9 cellular contexts compared by ENCODE assay signal in genomic region chr19:41753936-41754529, GRCh38. TPM values are rescaled to one million over a fixed set of nuclear protein-coding genes. Genes with fewer than 3 reads are reported as not detected.
DNase-seq lines count a peak whose midpoint lies in the region; ATAC-seq, FAIRE-seq and TF ChIP-seq lines count a peak whose summit lies in the region.
"Had no signal": no experiment of that assay in that cellular context is flagged by ENCODE, and none has a peak within 500 bp of the region (broad histone marks: within the 10 kb centered on the region; RNA-seq: fewer than 3 reads in every experiment).

No MANE protein-coding gene starts in this region.

- peaks cover 14% of the 10 kb centered on the region for H3K4me1 Mint-ChIP-seq in T-helper 17 cell

- H3K9me3 ChIP-seq in T-helper 17 cell (ENCODE audit: control insufficient read depth, low read length, poor library complexity, severe bottlenecking) (no peaks in the 10 kb centered on the region), adrenal gland (replicated peaks in 1 of 3) (no peaks in the 10 kb centered on the region), keratinocyte (ENCODE audit: control insufficient read depth, low read depth, low read length) (no peaks in the 10 kb centered on the region)

- no peak overlapping the region for H2AFZ ChIP-seq in keratinocyte (ENCODE audit: control insufficient read depth, low read length)

- H3K27ac ChIP-seq in adrenal gland (no peak overlapping the region), keratinocyte (ENCODE audit: control insufficient read depth, insufficient read depth, low read length) (no peak overlapping the region)

- H3K4me2 ChIP-seq in keratinocyte (ENCODE audit: control insufficient read depth, extremely low read depth, insufficient read depth, low read depth, low read length): no peak overlapping the region

- dilution Hi-C loops in keratinocyte (cut with MboI; ENCODE audit: extremely low pct_ligation_motif_present, low sequenced_read_pairs): no loop called here

- peak; percentile 94 for ATAC-seq in T-helper 17 cell
- no peak for ATAC-seq in HG03457 (IDR thresholded peaks at IDR 0.05; ENCODE audit: unreplicated experiment)
- no peak for ATAC-seq in HG03469 (IDR thresholded peaks at IDR 0.05; ENCODE audit: unreplicated experiment)

- no peaks in the 10 kb centered on the region for H3K4me1 ChIP-seq in adrenal gland (replicated peaks in 1 of 2)
- no peaks in the 10 kb centered on the region for H3K4me1 ChIP-seq in keratinocyte (ENCODE audit: control insufficient read depth, extremely low read depth, insufficient read depth, low read length)

- no peaks in the 10 kb centered on the region for H3K9me1 ChIP-seq in keratinocyte (ENCODE audit: control insufficient read depth, extremely low read depth, insufficient read depth, low read length)

- TF ChIP-seq CTCF in adrenal gland (IDR thresholded peaks at IDR 0.05): peak; percentile 38 to 61 (median 45)
- TF ChIP-seq CTCF in keratinocyte (optimal IDR thresholded peaks at IDR 0.05 in 1 of 3, IDR thresholded peaks at IDR 0.05 in 1 of 3, conservative IDR thresholded peaks at IDR 0.05 in 1 of 3; ENCODE audit: extremely low read depth in 1 of 3, insufficient read depth in 2 of 3, low read length in 3 of 3): peak; percentile 5 to 78 (median 77)

- peaks cover 67% of the 10 kb centered on the region for H3K27me3 Mint-ChIP-seq in T-helper 17 cell

- no peak for TF ChIP-seq POLR2A in adrenal gland (IDR thresholded peaks at IDR 0.05)

- WGBS in adrenal gland, 4 donors: 8 to 13% (median 11%) methylated on average over 4 of the region's 4 CpGs

- peak overlapping the region; percentile 61 for H3K27ac Mint-ChIP-seq in T-helper 17 cell

- DNase-seq in DMS53 (lab: John Stamatoyannopoulos, UW): peak; percentile 73
- DNase-seq in Kasumi-1 (lab: John Stamatoyannopoulos, UW): peak; percentile 34 to 50
- peak; percentile 26 to 63 (median 38) for DNase-seq in T-helper 17 cell
- peak; percentile 22 to 62 (median 42) for DNase-seq in adrenal gland
- DNase-seq in keratinocyte (ENCODE audit: low read depth, low spot score): no peak
- DNase-seq in stimulated activated CD4-positive, alpha-beta T cell treated with anti-CD3 and anti-CD28 coated beads, Interleukin-4, amount 100 ng/mL, for 48 hours (ENCODE audit: low read depth in 2 of 2): peak; percentile 62 to 65

- no peak overlapping the region for H3K4me3 ChIP-seq in adrenal gland
- no peak overlapping the region for H3K4me3 ChIP-seq in keratinocyte (ENCODE audit: control insufficient read depth in 2 of 3, extremely low read depth in 1 of 3, insufficient read depth in 2 of 3, low read depth in 1 of 3, low read length in 3 of 3)

- FAIRE-seq in keratinocyte (lab: Jason Lieb, UNC): peak; percentile 96

- H3K27me3 ChIP-seq in adrenal gland (no peaks in the 10 kb centered on the region), keratinocyte (ENCODE audit: control insufficient read depth, extremely low read depth, insufficient read depth, low read length) (peaks cover 17% of the 10 kb centered on the region)

- H3K79me2 ChIP-seq in keratinocyte (ENCODE audit: control insufficient read depth, insufficient read depth, low read length): no peaks in the 10 kb centered on the region

- intact Hi-C loops in adrenal gland (cut with DNase I): no loop called here

- H3K9ac ChIP-seq in keratinocyte (ENCODE audit: control insufficient read depth, extremely low read depth, insufficient read depth, low read length): no peak overlapping the region

- H3K36me3 ChIP-seq in adrenal gland (replicated peaks in 1 of 2): no peaks in the 10 kb centered on the region
- no peaks in the 10 kb centered on the region for H3K36me3 ChIP-seq in keratinocyte (ENCODE audit: control insufficient read depth in 2 of 2, extremely low read depth in 1 of 2, insufficient read depth in 2 of 2, low read length in 2 of 2)

- peaks cover 2% of the 10 kb centered on the region for H4K20me1 ChIP-seq in keratinocyte (ENCODE audit: control insufficient read depth, extremely low read depth, insufficient read depth, low read length)

- no peaks in the 10 kb centered on the region for H3K36me3 Mint-ChIP-seq in T-helper 17 cell (ENCODE audit: low read depth)

- H3K4me3 Mint-ChIP-seq in T-helper 17 cell: no peak overlapping the region

RNA-seq across cellular contexts. Expression of gene CEACAM6, which starts 1.3 kb away (rescaled TPM):
- total RNA-seq in T-helper 17 cell (not detected), adrenal gland (under 1 TPM in 4 of 8 donors, not detected in 4; 0.14 to 0.76 (median 0.42) TPM)
- polyA plus RNA-seq in adrenal gland (under 1 TPM in 2 of 3 donors, not detected in 1; 0.13 to 0.24 TPM), keratinocyte (0.28 to 1.2 TPM (median 1.00 TPM) in 3 replicates)
- 1.3 TPM for polyA plus RNA-seq in keratinocyte (2011; ENCODE audit: low read depth)
- 0.32 and 1.1 TPM in 2 replicates for polyA plus RNA-seq in keratinocyte (2011; cell fraction: cytosol; rRNA removed)
- polyA plus RNA-seq in keratinocyte (2011; cell fraction: nucleus; rRNA removed): 2.1 and 4.2 TPM in 2 replicates
- polyA plus RNA-seq in keratinocyte (2012; ENCODE audit: low replicate concordance): 1.1 and 2.0 TPM in 2 replicates
- 0.66 to 0.75 TPM (median 0.70 TPM) in 3 replicates for polyA minus RNA-seq in keratinocyte
- polyA minus RNA-seq in keratinocyte (2011; cell fraction: cytosol; rRNA and poly(A)+ RNA removed): not detected
- 2.0 and 3.4 TPM in 2 replicates for polyA minus RNA-seq in keratinocyte (2011; cell fraction: nucleus; rRNA and poly(A)+ RNA removed)
- total RNA-seq: activated CD8-positive, alpha-beta memory T cell treated with anti-CD3 and anti-CD28 coated beads for 36 hours had no signal

RNA-seq across cellular contexts. Expression of gene CEACAM3, which starts 42.4 kb away (rescaled TPM):
- total RNA-seq in T-helper 17 cell (under 1 TPM in 1 of 2 donors, not detected in 1; 0.25 TPM), adrenal gland (under 1 TPM in 2 of 8 donors, not detected in 6; 0.68 to 0.99 TPM)
- polyA plus RNA-seq in adrenal gland (under 1 TPM in 2 of 3 donors, not detected in 1; 0.30 to 0.32 TPM), keratinocyte (not detected in 3 replicates)
- not detected for polyA plus RNA-seq in keratinocyte (2011; ENCODE audit: low read depth)
- polyA plus RNA-seq in keratinocyte (2011; cell fraction: cytosol; rRNA removed): not detected in 2 replicates
- not detected in 2 replicates for polyA plus RNA-seq in keratinocyte (2011; cell fraction: nucleus; rRNA removed)
- not detected in 2 replicates for polyA plus RNA-seq in keratinocyte (2012; ENCODE audit: low replicate concordance)
- polyA minus RNA-seq in keratinocyte: not detected in 3 replicates
- not detected for polyA minus RNA-seq in keratinocyte (2011; cell fraction: cytosol; rRNA and poly(A)+ RNA removed)
- not detected in 2 replicates for polyA minus RNA-seq in keratinocyte (2011; cell fraction: nucleus; rRNA and poly(A)+ RNA removed)
- total RNA-seq: activated CD8-positive, alpha-beta memory T cell treated with anti-CD3 and anti-CD28 coated beads for 36 hours had no signal

RNA-seq across cellular contexts. Expression of gene CEACAM5, which starts 45.6 kb away (rescaled TPM):
- total RNA-seq in T-helper 17 cell: not detected
- total RNA-seq in adrenal gland: under 1 TPM in 4 of 8 donors, not detected in 4; 0.06 to 0.72 (median 0.35) TPM
- polyA plus RNA-seq in adrenal gland: under 1 TPM in 2 of 3 donors, not detected in 1; 0.27 to 0.40 TPM
- 0.03 TPM in 1 of 3 replicates, not detected in the others for polyA plus RNA-seq in keratinocyte
- polyA plus RNA-seq in keratinocyte (2011; ENCODE audit: low read depth): not detected
- not detected in 2 replicates for polyA plus RNA-seq in keratinocyte (2011; cell fraction: cytosol; rRNA removed)
- 0.05 TPM in 1 of 2 replicates, not detected in the other for polyA plus RNA-seq in keratinocyte (2011; cell fraction: nucleus; rRNA removed)
- not detected in 2 replicates for polyA plus RNA-seq in keratinocyte (2012; ENCODE audit: low replicate concordance)
- not detected in 3 replicates for polyA minus RNA-seq in keratinocyte
- not detected for polyA minus RNA-seq in keratinocyte (2011; cell fraction: cytosol; rRNA and poly(A)+ RNA removed)
- not detected in 2 replicates for polyA minus RNA-seq in keratinocyte (2011; cell fraction: nucleus; rRNA and poly(A)+ RNA removed)
- total RNA-seq: activated CD8-positive, alpha-beta memory T cell treated with anti-CD3 and anti-CD28 coated beads for 36 hours had no signal
